ENCODE assay signal across 19 cellular contexts in genomic region chr6:139728879-139729278, GRCh38.
DNase-seq lines count a peak whose midpoint lies in the region; FAIRE-seq and TF ChIP-seq lines count a peak whose summit lies in the region.
"Had no signal": no experiment of that assay in that cellular context is flagged by ENCODE, and none has a peak within 500 bp of the region (broad histone marks: within the 10 kb centered on the region; RNA-seq: fewer than 3 reads in every experiment).

No MANE protein-coding gene starts in this region.

- H3K9me3 ChIP-seq in endothelial cell of umbilical vein (replicated peaks; ENCODE audit: control insufficient read depth, insufficient read depth, low read length) (no peaks in the 10 kb centered on the region), liver (ENCODE audit: control insufficient read depth in 4 of 4, low read length in 3 of 4) (no peaks in the 10 kb centered on the region), small intestine (ENCODE audit: control insufficient read depth, low read depth) (no peaks in the 10 kb centered on the region)

- H4K20me1 ChIP-seq in endothelial cell of umbilical vein (replicated peaks; ENCODE audit: control insufficient read depth, extremely low read depth, insufficient read depth, low read length): no peaks in the 10 kb centered on the region

- DNase-seq in MV-4-11 (lab: John Stamatoyannopoulos, UW) (peak; percentile 11), endothelial cell of umbilical vein (ENCODE audit: low read depth, low spot score) (no peak), small intestine (peak; percentile 68), GM13977 (ENCODE audit: low spot score) (no peak)
- no peak for DNase-seq in activated naive CD8-positive, alpha-beta T cell treated with anti-CD3 and anti-CD28 coated beads for 36 hours
- DNase-seq in stimulated activated naive CD4-positive, alpha-beta T cell (lab: John Stamatoyannopoulos, UW): no peak
- no peak for DNase-seq in activated CD4-positive, CD25-positive, alpha-beta regulatory T cell treated with anti-CD3 and anti-CD28 coated beads, Interleukin-2, amount 50 U/mL, for 72 hours
- DNase-seq: DMS 273 treated with DMSO at 0.1 percent for 48 hours, H7, IMR-90, Kasumi-1, MM.1S, NCI-H1417, NCI-H2029, NCI-H2171 treated with DMSO at 0.1 percent for 48 hours, NCI-H748 treated with DMSO at 0.1 percent for 48 hours, PC-9 had no signal

- peak; percentile 15 for FAIRE-seq in endothelial cell of umbilical vein (lab: Jason Lieb, UNC)
- FAIRE-seq in small intestine (lab: Jason Lieb, UNC): no peak

- peak; percentile 28 to 44 for TF ChIP-seq RAD21 in liver (IDR thresholded peaks at IDR 0.05)

- TF ChIP-seq POLR2A in endothelial cell of umbilical vein (IDR thresholded peaks at IDR 0.05; ENCODE audit: low read depth, low read length): no peak

- TF ChIP-seq CTCF in endothelial cell of umbilical vein (IDR thresholded peaks at IDR 0.05; ENCODE audit: extremely low read depth in 1 of 2, insufficient read depth in 1 of 2, low read depth in 1 of 2, low read length in 2 of 2): no peak
- no peak for TF ChIP-seq CTCF in liver (IDR thresholded peaks at IDR 0.05; ENCODE audit: low read depth, low read length, missing input control)
- TF ChIP-seq CTCF in GM13977 (IDR thresholded peaks at IDR 0.05; ENCODE audit: extremely low read depth, insufficient read depth, missing control alignments): no peak

- H3K9ac ChIP-seq in endothelial cell of umbilical vein (replicated peaks; ENCODE audit: extremely low read depth, insufficient read depth, low read length) (no peak overlapping the region), liver (ENCODE audit: low read depth in 1 of 2, low read length in 2 of 2) (no peak overlapping the region)

- dilution Hi-C loops in endothelial cell of umbilical vein (cut with MboI; ENCODE audit: extremely low pct_ligation_motif_present, low sequenced_read_pairs): no loop called here

- peaks cover 12% of the 10 kb centered on the region for H3K4me1 ChIP-seq in endothelial cell of umbilical vein (ENCODE audit: control insufficient read depth, extremely low read depth, insufficient read depth, low read length)
- H3K4me1 ChIP-seq in liver (ENCODE audit: control insufficient read depth in 4 of 4, insufficient read depth in 4 of 4, low read length in 3 of 4): peaks cover 0 to 6% (median 2%) of the 10 kb centered on the region in 4 donors
- no peaks in the 10 kb centered on the region for H3K4me1 ChIP-seq in small intestine (ENCODE audit: control insufficient read depth in 2 of 2, insufficient read depth in 1 of 2, low read depth in 1 of 2, low read length in 1 of 2)

- H3K36me3 Mint-ChIP-seq in activated naive CD8-positive, alpha-beta T cell treated with anti-CD3 and anti-CD28 coated beads for 36 hours: no peaks in the 10 kb centered on the region

- no peaks in the 10 kb centered on the region for H3K79me2 ChIP-seq in endothelial cell of umbilical vein (ENCODE audit: control insufficient read depth, insufficient read depth, low read length)

- H3K27me3 Mint-ChIP-seq in activated naive CD8-positive, alpha-beta T cell treated with anti-CD3 and anti-CD28 coated beads for 36 hours: peaks cover 8% of the 10 kb centered on the region

- H3K36me3 ChIP-seq in endothelial cell of umbilical vein (ENCODE audit: control insufficient read depth in 2 of 2, extremely low read depth in 1 of 2, insufficient read depth in 2 of 2, low read length in 2 of 2): no peaks in the 10 kb centered on the region
- no peaks in the 10 kb centered on the region for H3K36me3 ChIP-seq in liver (ENCODE audit: control insufficient read depth in 4 of 4, insufficient read depth in 3 of 4, low read depth in 1 of 4, low read length in 3 of 4)
- no peaks in the 10 kb centered on the region for H3K36me3 ChIP-seq in small intestine (ENCODE audit: control insufficient read depth in 2 of 2, insufficient read depth in 2 of 2, low read length in 2 of 2)

- H3K27me3 ChIP-seq in endothelial cell of umbilical vein (ENCODE audit: control insufficient read depth in 2 of 2, insufficient read depth in 2 of 2, low read length in 2 of 2) (no peaks in the 10 kb centered on the region), liver (ENCODE audit: control insufficient read depth in 4 of 4, insufficient read depth in 4 of 4, low read length in 3 of 4) (no peaks in the 10 kb centered on the region), small intestine (ENCODE audit: control insufficient read depth in 2 of 2, insufficient read depth in 2 of 2, low read length in 2 of 2) (no peaks in the 10 kb centered on the region)

- POLR2A ChIA-PET in endothelial cell of umbilical vein (lab: Charles Lee): no interaction called here

- CTCF ChIA-PET in endothelial cell of umbilical vein (lab: Charles Lee): no interaction called here

- no peaks in the 10 kb centered on the region for H3K9me1 ChIP-seq in endothelial cell of umbilical vein (replicated peaks; ENCODE audit: control insufficient read depth, extremely low read depth, insufficient read depth, low read length)

- no TSS peak for BruUV-seq in endothelial cell of umbilical vein (replicated peaks; lab: Mats Ljungman, UMichigan)

- intact Hi-C loops in endothelial cell of umbilical vein (cut with micrococcal nuclease): no loop called here

- H3K4me1 Mint-ChIP-seq in activated naive CD8-positive, alpha-beta T cell treated with anti-CD3 and anti-CD28 coated beads for 36 hours: peaks cover 4% of the 10 kb centered on the region

- no peak overlapping the region for H3K27ac Mint-ChIP-seq in activated naive CD8-positive, alpha-beta T cell treated with anti-CD3 and anti-CD28 coated beads for 36 hours

- in situ Hi-C loops in GM13977 (cut with MboI; ENCODE audit: low pct_unique_long_range_greater_than_20kb, low sequenced_read_pairs, unreplicated experiment): no loop called here

- no peak overlapping the region for H3K4me2 ChIP-seq in endothelial cell of umbilical vein (ENCODE audit: insufficient read depth, low read length)
- H3K4me2 ChIP-seq: PC-9 had no signal

- H3K4me3 ChIP-seq in endothelial cell of umbilical vein (replicated peaks in 1 of 3; ENCODE audit: insufficient read depth in 1 of 3, low read depth in 1 of 3, low read length in 3 of 3) (no peak overlapping the region), liver (ENCODE audit: low read depth in 1 of 3, low read length in 3 of 3) (no peak overlapping the region), small intestine (ENCODE audit: low read depth in 1 of 2, low read length in 2 of 2) (no peak overlapping the region)
- H3K4me3 ChIP-seq: PC-9 had no signal

- no peaks in the 10 kb centered on the region for H3K9me3 Mint-ChIP-seq in activated naive CD8-positive, alpha-beta T cell treated with anti-CD3 and anti-CD28 coated beads for 36 hours

- H3K27ac ChIP-seq in endothelial cell of umbilical vein (ENCODE audit: insufficient read depth, low read depth, low read length) (no peak overlapping the region), liver (ENCODE audit: low read depth in 1 of 2, low read length in 2 of 2) (peak overlapping the region in 1 of 2 donors; percentile 9), small intestine (ENCODE audit: low read depth in 1 of 2, low read length in 1 of 2) (no peak overlapping the region)
- H3K27ac ChIP-seq: C4-2B, PC-9 had no signal

- 35% methylated on average over 4 of the region's 4 CpGs for WGBS in liver
- 17 to 55% (median 33%) methylated on average over 4 of the region's 4 CpGs for WGBS in small intestine, 3 donors

- H2AFZ ChIP-seq in endothelial cell of umbilical vein (ENCODE audit: low read depth, low read length): no peak overlapping the region
- H2AFZ ChIP-seq: PC-9 had no signal

- no peak overlapping the region for H3K4me3 Mint-ChIP-seq in activated naive CD8-positive, alpha-beta T cell treated with anti-CD3 and anti-CD28 coated beads for 36 hours

TF ChIP-seq in endothelial cell of umbilical vein, 7 proteins besides CTCF, POLR2A, EP300 and RAD21:
- no peak for TF ChIP-seq JUN (IDR thresholded peaks at IDR 0.05; ENCODE audit: borderline replicate concordance, insufficient read depth, insufficient read length, low read depth)
- no peak for TF ChIP-seq GATA2 (IDR thresholded peaks at IDR 0.05; ENCODE audit: insufficient read depth, insufficient read length, low read depth, low read length)
- TF ChIP-seq FOS (IDR thresholded peaks at IDR 0.05; ENCODE audit: borderline replicate concordance, insufficient read depth, low read length): no peak
- TF ChIP-seq EZH2 (IDR thresholded peaks at IDR 0.05; ENCODE audit: borderline replicate concordance, low read depth, low read length, severe bottlenecking): no peak
- TF ChIP-seq MAX (IDR thresholded peaks at IDR 0.05; ENCODE audit: insufficient read depth, insufficient read length): no peak
- TF ChIP-seq MYC (IDR thresholded peaks at IDR 0.05; ENCODE audit: low read depth, low read length): no peak
- no peak for TF ChIP-seq POLR2AphosphoS5 (IDR thresholded peaks at IDR 0.05; ENCODE audit: insufficient read depth, low read depth, low read length)

TF ChIP-seq in liver, 16 proteins besides CTCF, POLR2A, EP300 and RAD21 (continues in another document):
- no peak for TF ChIP-seq MAX (IDR thresholded peaks at IDR 0.05)
- TF ChIP-seq, protein P1, sequence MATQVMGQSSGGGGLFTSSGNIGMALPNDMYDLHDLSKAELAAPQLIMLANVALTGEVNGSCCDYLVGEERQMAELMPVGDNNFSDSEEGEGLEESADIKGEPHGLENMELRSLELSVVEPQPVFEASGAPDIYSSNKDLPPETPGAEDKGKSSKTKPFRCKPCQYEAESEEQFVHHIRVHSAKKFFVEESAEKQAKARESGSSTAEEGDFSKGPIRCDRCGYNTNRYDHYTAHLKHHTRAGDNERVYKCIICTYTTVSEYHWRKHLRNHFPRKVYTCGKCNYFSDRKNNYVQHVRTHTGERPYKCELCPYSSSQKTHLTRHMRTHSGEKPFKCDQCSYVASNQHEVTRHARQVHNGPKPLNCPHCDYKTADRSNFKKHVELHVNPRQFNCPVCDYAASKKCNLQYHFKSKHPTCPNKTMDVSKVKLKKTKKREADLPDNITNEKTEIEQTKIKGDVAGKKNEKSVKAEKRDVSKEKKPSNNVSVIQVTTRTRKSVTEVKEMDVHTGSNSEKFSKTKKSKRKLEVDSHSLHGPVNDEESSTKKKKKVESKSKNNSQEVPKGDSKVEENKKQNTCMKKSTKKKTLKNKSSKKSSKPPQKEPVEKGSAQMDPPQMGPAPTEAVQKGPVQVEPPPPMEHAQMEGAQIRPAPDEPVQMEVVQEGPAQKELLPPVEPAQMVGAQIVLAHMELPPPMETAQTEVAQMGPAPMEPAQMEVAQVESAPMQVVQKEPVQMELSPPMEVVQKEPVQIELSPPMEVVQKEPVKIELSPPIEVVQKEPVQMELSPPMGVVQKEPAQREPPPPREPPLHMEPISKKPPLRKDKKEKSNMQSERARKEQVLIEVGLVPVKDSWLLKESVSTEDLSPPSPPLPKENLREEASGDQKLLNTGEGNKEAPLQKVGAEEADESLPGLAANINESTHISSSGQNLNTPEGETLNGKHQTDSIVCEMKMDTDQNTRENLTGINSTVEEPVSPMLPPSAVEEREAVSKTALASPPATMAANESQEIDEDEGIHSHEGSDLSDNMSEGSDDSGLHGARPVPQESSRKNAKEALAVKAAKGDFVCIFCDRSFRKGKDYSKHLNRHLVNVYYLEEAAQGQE (IDR thresholded peaks at IDR 0.05): no peak
- peak; percentile 45 for TF ChIP-seq SP1 (IDR thresholded peaks at IDR 0.05)

Comparison
In these comparisons a context has a peak if more than half of its experiments do, and no peak if none do; other contexts are left out.
1. DNase-seq: peak in MV-4-11 (single experiment) and small intestine (single experiment); none in endothelial cell of umbilical vein (single experiment), GM13977 (single experiment), activated naive CD8-positive, alpha-beta T cell treated with anti-CD3 and anti-CD28 coated beads for 36 hours (single experiment), stimulated activated naive CD4-positive, alpha-beta T cell (0 of 6) and activated CD4-positive, CD25-positive, alpha-beta regulatory T cell treated with anti-CD3 and anti-CD28 coated beads, Interleukin-2, amount 50 U/mL, for 72 hours (single experiment).